In the genomic region with DNA sequence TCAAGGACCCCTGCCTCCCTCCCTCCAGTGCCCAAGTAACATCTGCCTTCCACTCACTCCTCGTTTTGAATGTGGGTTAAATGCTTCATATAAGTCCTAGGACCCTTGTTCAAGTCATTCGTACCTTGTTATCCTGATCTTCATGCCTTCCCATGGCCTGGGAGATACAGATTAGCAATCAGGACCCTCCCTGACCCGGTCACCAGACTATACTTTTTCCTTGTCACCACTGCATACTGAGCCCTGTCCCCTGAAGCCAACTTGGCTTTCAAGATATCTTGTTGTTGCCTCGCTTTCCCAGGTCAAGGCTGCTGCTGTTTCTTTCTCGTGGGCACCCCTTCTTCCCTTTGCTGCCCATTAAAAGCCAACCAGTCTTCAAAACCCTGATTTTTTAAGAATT, we compare ENCODE assay signal across 28 cellular contexts.
DNase-seq lines count a peak whose midpoint lies in the region; ATAC-seq, FAIRE-seq and TF ChIP-seq lines count a peak whose summit lies in the region.
"Had no signal": no experiment of that assay in that cellular context is flagged by ENCODE, and none has a peak within 500 bp of the region (broad histone marks: within the 10 kb centered on the region; RNA-seq: fewer than 3 reads in every experiment).

No MANE protein-coding gene starts in this region.

- H4K91ac ChIP-seq in H9 (ENCODE audit: insufficient read length, low read depth, low read length) = no peak overlapping the region

- H4K20me1 ChIP-seq in H9 (ENCODE audit: control insufficient read depth, insufficient read depth, insufficient read length) (no peaks in the 10 kb centered on the region), K562 (replicated peaks; ENCODE audit: control insufficient read depth, insufficient read depth, low read length) (no peaks in the 10 kb centered on the region), neural progenitor cell (ENCODE audit: low read depth) (no peaks in the 10 kb centered on the region)
- H4K20me1 ChIP-seq: BLaER1 had no signal

- H2BK20ac ChIP-seq in H9 (ENCODE audit: low read depth, low read length, poor library complexity, severe bottlenecking) = no peak overlapping the region

- DNase-seq in H9 (peak; percentile 12), K562 (ENCODE audit: extremely low read depth in 1 of 4, low spot score in 3 of 4) (peak in 1 of 4 experiments; percentile 38), esophagus muscularis mucosa (ENCODE audit: extremely low spot score) (peak; percentile 50), lung (ENCODE audit: low spot score) (peak; percentile 14), neural progenitor cell (ENCODE audit: low spot score) (no peak), amygdala (lab: John Stamatoyannopoulos, UW) (no peak), SK-N-DZ (ENCODE audit: low spot score) (no peak)
- DNase-seq: 8988T; ACHN; BE2C; C1 segment of cervical spinal cord; CD4-positive, alpha-beta memory T cell; CD4-positive, CD25-positive, alpha-beta regulatory T cell; CD8-positive, alpha-beta memory T cell; COR-L47; DMS 273 treated with DMSO at 0.1 percent for 48 hours; DMS153; DMS53; DMS79; DND-41; EL; GDM1 had no signal

- no peaks in the 10 kb centered on the region for H3K23me2 ChIP-seq in H9 (ENCODE audit: insufficient read length, low read depth, low read length, poor library complexity, severe bottlenecking)

- no peaks in the 10 kb centered on the region for H3K79me1 ChIP-seq in H9 (ENCODE audit: insufficient read depth, low read depth, low read length, poor library complexity, severe bottlenecking)

- in situ Hi-C loops in K562 (cut with MboI) = no loop called here

- TF ChIP-seq POLR2A in K562 (conservative IDR thresholded peaks at IDR 0.05) (no peak), esophagus muscularis mucosa (IDR thresholded peaks at IDR 0.05; ENCODE audit: low read depth) (no peak)

- H2AFZ ChIP-seq in H9 (ENCODE audit: low read length) (no peak overlapping the region), K562 (ENCODE audit: low read depth, low read length) (no peak overlapping the region), neural progenitor cell (replicated peaks) (no peak overlapping the region)

- H3K9me3 ChIP-seq in H9 (ENCODE audit: control insufficient read depth, low read depth, low read length) = no peaks in the 10 kb centered on the region
- no peaks in the 10 kb centered on the region for H3K9me3 ChIP-seq in K562 (replicated peaks; ENCODE audit: control insufficient read depth, insufficient read depth, low read depth, low read length)
- no peaks in the 10 kb centered on the region for H3K9me3 ChIP-seq in esophagus muscularis mucosa
- H3K9me3 ChIP-seq in lung (ENCODE audit: control insufficient read depth in 2 of 2, insufficient read depth in 1 of 2, low read length in 1 of 2) = no peaks in the 10 kb centered on the region
- no peaks in the 10 kb centered on the region for H3K9me3 ChIP-seq in neural progenitor cell (ENCODE audit: low read depth)
- H3K9me3 ChIP-seq: BE2C, BLaER1 had no signal

- no peak overlapping the region for H4K8ac ChIP-seq in H9 (replicated peaks; ENCODE audit: insufficient read length, low read depth, low read length)

- no peak overlapping the region; a peak in 1 of 7 replicates for H3K27ac Mint-ChIP-seq in H9
- H3K27ac Mint-ChIP-seq in neural progenitor cell = no peak overlapping the region
- H3K27ac Mint-ChIP-seq: CD14-positive monocyte; CD4-positive, alpha-beta memory T cell; CD4-positive, CD25-positive, alpha-beta regulatory T cell; CD8-positive, alpha-beta memory T cell had no signal

- no peak overlapping the region for H3K18ac ChIP-seq in H9 (ENCODE audit: insufficient read length, low read depth, low read length)

- no peak overlapping the region for H3K27ac ChIP-seq in H9 (ENCODE audit: insufficient read length, low read depth, low read length)
- no peak overlapping the region for H3K27ac ChIP-seq in K562 (ENCODE audit: extremely low read depth, low read depth, low read length)
- no peak overlapping the region for H3K27ac ChIP-seq in esophagus muscularis mucosa (replicated peaks in 1 of 4)
- no peak overlapping the region for H3K27ac ChIP-seq in lung (ENCODE audit: low read depth in 1 of 2, low read length in 1 of 2)
- no peak overlapping the region for H3K27ac ChIP-seq in neural progenitor cell
- H3K27ac ChIP-seq: BLaER1 had no signal

- H3K56ac ChIP-seq in H9 (ENCODE audit: insufficient read length, low read depth, low read length) = no peak overlapping the region

- H3K4me3 Mint-ChIP-seq in H9 = no peak overlapping the region
- H3K4me3 Mint-ChIP-seq in neural progenitor cell = no peak overlapping the region
- H3K4me3 Mint-ChIP-seq: CD14-positive monocyte; CD4-positive, CD25-positive, alpha-beta regulatory T cell; CD8-positive, alpha-beta memory T cell had no signal

- H3K9ac ChIP-seq in H9 (ENCODE audit: extremely low read depth, insufficient read length, low read length) (no peak overlapping the region), K562 (ENCODE audit: insufficient read depth in 1 of 2, low read depth in 2 of 2, low read length in 2 of 2) (no peak overlapping the region), neural progenitor cell (no peak overlapping the region)
- H3K9ac ChIP-seq: BLaER1 had no signal

- H2BK120ac ChIP-seq in H9 (ENCODE audit: low read depth, low read length, poor library complexity, severe bottlenecking) = no peak overlapping the region

- POLR2A ChIA-PET in K562 (lab: Yijun Ruan, JAX) = no interaction called here

- H3F3A ChIP-seq in neural progenitor cell (ENCODE audit: low read depth) = no peaks in the 10 kb centered on the region

- peaks cover 0 to 5% of the 10 kb centered on the region in 2 experiments; a peak in 1 of 4 replicates for H3K4me1 Mint-ChIP-seq in H9
- H3K4me1 Mint-ChIP-seq in neural progenitor cell = peaks cover 3% of the 10 kb centered on the region
- H3K4me1 Mint-ChIP-seq: CD14-positive monocyte; CD4-positive, alpha-beta memory T cell; CD4-positive, CD25-positive, alpha-beta regulatory T cell; CD8-positive, alpha-beta memory T cell had no signal

- H3K4ac ChIP-seq in H9 (ENCODE audit: low read depth, low read length) = no peak overlapping the region

- H3K36me3 Mint-ChIP-seq in H9 (ENCODE audit: insufficient read depth in 1 of 3, low read depth in 3 of 3) (no peaks in the 10 kb centered on the region), neural progenitor cell (peaks cover 7% of the 10 kb centered on the region)
- H3K36me3 Mint-ChIP-seq: CD14-positive monocyte; CD4-positive, alpha-beta memory T cell; CD4-positive, CD25-positive, alpha-beta regulatory T cell; CD8-positive, alpha-beta memory T cell had no signal

- H3T11ph ChIP-seq in H9 (ENCODE audit: low read length) = no peak overlapping the region

- H4K5ac ChIP-seq in H9 (ENCODE audit: insufficient read length, low read depth, low read length) = no peak overlapping the region

- TF ChIP-seq CTCF in H9 (conservative IDR thresholded peaks at IDR 0.05) (no peak), K562 (IDR thresholded peaks at IDR 0.05 in 2 of 3, conservative IDR thresholded peaks at IDR 0.05 in 1 of 3; ENCODE audit: insufficient read depth in 2 of 3, low read depth in 1 of 3, low read length in 3 of 3) (no peak), esophagus muscularis mucosa (IDR thresholded peaks at IDR 0.05) (no peak), lung (IDR thresholded peaks at IDR 0.05; ENCODE audit: control extremely low read depth, extremely low read depth) (no peak), neural progenitor cell (IDR thresholded peaks at IDR 0.05) (no peak)

- H3K9me1 ChIP-seq in K562 (ENCODE audit: control insufficient read depth, insufficient read depth, low read length) = no peaks in the 10 kb centered on the region

- no peak overlapping the region for H2BK5ac ChIP-seq in H9 (ENCODE audit: insufficient read length, low read length)

- no peaks in the 10 kb centered on the region for H3K9me3 Mint-ChIP-seq in H9
- no peaks in the 10 kb centered on the region for H3K9me3 Mint-ChIP-seq in neural progenitor cell
- H3K9me3 Mint-ChIP-seq: CD14-positive monocyte; CD8-positive, alpha-beta memory T cell had no signal

- no peak overlapping the region for H2BK12ac ChIP-seq in H9 (ENCODE audit: insufficient read length, low read depth, low read length)

- no peaks in the 10 kb centered on the region for H3K4me1 ChIP-seq in H9 (ENCODE audit: insufficient read depth, low read length)
- H3K4me1 ChIP-seq in K562 (replicated peaks in 1 of 2; ENCODE audit: control insufficient read depth in 2 of 2, insufficient read depth in 2 of 2, low read length in 2 of 2) = peaks cover 0 to 5% of the 10 kb centered on the region in 2 experiments; a peak in 2 of 5 replicates
- H3K4me1 ChIP-seq in esophagus muscularis mucosa = no peaks in the 10 kb centered on the region
- peaks cover 0 to 11% of the 10 kb centered on the region in 2 donors for H3K4me1 ChIP-seq in lung (ENCODE audit: control insufficient read depth in 2 of 2, insufficient read depth in 2 of 2, low read length in 2 of 2)
- no peaks in the 10 kb centered on the region for H3K4me1 ChIP-seq in neural progenitor cell
- H3K4me1 ChIP-seq: BE2C, BLaER1 had no signal

- FAIRE-seq in K562 (lab: Jason Lieb, UNC) = no peak
- FAIRE-seq: A204.1, GM12878, GM12892, GM18507 had no signal

- TF ChIP-seq RAD21 in K562 (CRISPR knock-in tag; conservative IDR thresholded peaks at IDR 0.05 in 1 of 2, IDR thresholded peaks at IDR 0.05 in 1 of 2) = no peak

- intact Hi-C loops in K562 (cut with micrococcal nuclease) (no loop called here), esophagus muscularis mucosa (cut with DNase I) (no loop called here)

- no peaks in the 10 kb centered on the region for H3K27me3 ChIP-seq in H9 (ENCODE audit: insufficient read depth, low read length)
- H3K27me3 ChIP-seq in K562 (ENCODE audit: control insufficient read depth in 2 of 2, insufficient read depth in 2 of 2, low read length in 2 of 2) = peaks cover 0 to 7% of the 10 kb centered on the region in 2 experiments; a peak in 1 of 5 replicates
- H3K27me3 ChIP-seq in esophagus muscularis mucosa = no peaks in the 10 kb centered on the region
- H3K27me3 ChIP-seq in lung (ENCODE audit: control insufficient read depth, insufficient read depth) = no peaks in the 10 kb centered on the region
- H3K27me3 ChIP-seq in neural progenitor cell = no peaks in the 10 kb centered on the region
- H3K27me3 ChIP-seq: BE2C, BLaER1 had no signal

- no peak overlapping the region for H2BK15ac ChIP-seq in H9 (ENCODE audit: low read depth, low read length)

- H3K4me3 ChIP-seq in K562 (no peak overlapping the region), esophagus muscularis mucosa (no peak overlapping the region), lung (no peak overlapping the region), neural progenitor cell (no peak overlapping the region)
- H3K4me3 ChIP-seq: BLaER1, GM12878 had no signal

- WGBS in H9 (ENCODE audit: extremely low coverage, insufficient read length, low lambda C conversion rate) = no CpG with 5 or more reads among the region's 5 CpGs
- 0% methylated on average over 5 of the region's 5 CpGs for WGBS in K562 (ENCODE audit: insufficient coverage, low coverage, missing lambda C conversion rate)
- WGBS in esophagus muscularis mucosa = 88% methylated on average over 5 of the region's 5 CpGs
- WGBS in lung, 2 donors = 87 to 90% methylated on average over 5 of the region's 5 CpGs

- H3K36me3 ChIP-seq in K562 (ENCODE audit: control insufficient read depth, insufficient read depth, low read length) = no peaks in the 10 kb centered on the region
- H3K36me3 ChIP-seq in esophagus muscularis mucosa = peaks cover 0 to 24% (median 0%) of the 10 kb centered on the region in 4 donors
- peaks cover 0 to 2% of the 10 kb centered on the region in 2 donors for H3K36me3 ChIP-seq in lung (ENCODE audit: control insufficient read depth in 2 of 2, insufficient read depth in 2 of 2, low read length in 2 of 2)
- H3K36me3 ChIP-seq in neural progenitor cell = no peaks in the 10 kb centered on the region
- H3K36me3 ChIP-seq: BE2C, BLaER1 had no signal

- BruUV-seq in K562 (replicated peaks; lab: Mats Ljungman, UMichigan) = no TSS peak

- H3K79me2 ChIP-seq in H9 (ENCODE audit: insufficient read depth, low read length) (no peaks in the 10 kb centered on the region), K562 (ENCODE audit: control insufficient read depth, insufficient read depth, low read length) (no peaks in the 10 kb centered on the region), neural progenitor cell (ENCODE audit: low read depth) (no peaks in the 10 kb centered on the region)

- no peak for TF ChIP-seq EP300 in K562 (IDR thresholded peaks at IDR 0.05; ENCODE audit: low read length)
- no peak for TF ChIP-seq EP300 in esophagus muscularis mucosa (IDR thresholded peaks at IDR 0.05)

- no peak overlapping the region for H3K14ac ChIP-seq in H9 (ENCODE audit: insufficient read depth, low read length)

- CTCF ChIA-PET in K562 (lab: Yijun Ruan, JAX; ENCODE audit: low intra/inter-chr PET ratio) = no interaction called here

- ATAC-seq in K562 (no peak), lung (ENCODE audit: insufficient read depth, low FRiP score) (no peak)
- ATAC-seq: GM12878 had no signal

- no peak overlapping the region for H2AK5ac ChIP-seq in H9 (ENCODE audit: insufficient read length, low read length)

- no peaks in the 10 kb centered on the region; the same call in none of the 2 replicates for H3K27me3 Mint-ChIP-seq in H9 (ENCODE audit: low read depth)
- H3K27me3 Mint-ChIP-seq in neural progenitor cell (ENCODE audit: insufficient read depth, low read depth) = peaks cover 3% of the 10 kb centered on the region
- H3K27me3 Mint-ChIP-seq: CD4-positive, CD25-positive, alpha-beta regulatory T cell had no signal

- H3K4me2 ChIP-seq in H9 (ENCODE audit: insufficient read depth, insufficient read length, low read length) (no peak overlapping the region), K562 (ENCODE audit: insufficient read depth, low read length) (no peak overlapping the region), neural progenitor cell (no peak overlapping the region)
- H3K4me2 ChIP-seq: BLaER1 had no signal

- H3K23ac ChIP-seq in H9 (ENCODE audit: insufficient read length, low read depth, low read length) = no peak overlapping the region

Comparison
In these comparisons a context has a peak if more than half of its experiments do, and no peak if none do; other contexts are left out.
1. DNase-seq: peak in H9 (single experiment), esophagus muscularis mucosa (single experiment) and lung (single experiment); none in neural progenitor cell (single experiment), amygdala (0 of 56) and SK-N-DZ (single experiment).